Comparison of ENCODE assay signal across 23 cellular contexts in the genomic region with DNA sequence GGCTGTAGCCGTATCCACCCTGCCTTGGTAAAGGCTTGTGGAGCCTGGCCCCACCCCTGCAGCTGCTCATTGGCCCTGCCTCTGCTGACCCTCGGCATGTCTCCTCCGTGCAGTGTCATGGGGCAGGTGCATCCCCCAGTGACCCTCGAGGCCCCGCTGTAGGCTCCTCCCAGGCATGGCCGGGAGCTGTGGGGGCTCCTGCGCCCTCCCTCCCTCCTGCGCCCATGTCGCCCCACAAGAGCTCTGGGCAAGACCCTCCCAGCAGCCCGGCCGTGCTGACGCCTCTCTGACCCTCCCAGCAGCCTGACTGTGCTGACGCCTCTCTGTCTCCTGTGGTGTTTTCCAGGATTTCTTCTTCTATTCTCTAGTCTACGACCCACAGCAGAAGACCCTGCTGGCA. TPM values are rescaled to one million over a fixed set of nuclear protein-coding genes. Genes with fewer than 3 reads are reported as not detected.
"Had no signal": no experiment of that assay in that cellular context is flagged by ENCODE, and none has a peak within 500 bp of the region (broad histone marks: within the 10 kb centered on the region; RNA-seq: fewer than 3 reads in every experiment).

No MANE protein-coding gene starts in this region.

- H3K4me1 Mint-ChIP-seq: endodermal cell, immature natural killer cell had no signal

- H3K27ac Mint-ChIP-seq: endodermal cell; immature natural killer cell; natural killer cell treated with Interleukin-12 subunit alpha and Interleukin-12 subunit beta and Interleukin-15 and Interleukin-18, amount 100 ng/mL, for 72 hours; progenitor cell of endocrine pancreas; stimulated activated memory B cell treated with anti-CD40 and anti-IgM and Interleukin-4, amounts not matched to agents 10 μg/mL and 1 μg/mL and 100 μg/mL, for 72 hours had no signal

- DNase-seq: effector CD4-positive, alpha-beta T cell; endodermal cell; erythroblast; foreskin keratinocyte; immature natural killer cell; left colon; mammary epithelial cell; occipital lobe; spleen; stimulated activated CD4-positive, alpha-beta T cell treated with anti-CD3 and anti-CD28 coated beads, Interleukin-15, amount 100 ng/mL, for 24 hours; stimulated activated CD4-positive, alpha-beta T cell treated with anti-CD3 and anti-CD28 coated beads, Interleukin-1b, Interleukin-23, amount 100 ng/mL, for 48 hours; stimulated activated CD4-positive, alpha-beta T cell treated with anti-CD3 and anti-CD28 coated beads, Interleukin-4, amount 100 ng/mL, for 24 hours; stomach; substantia nigra; transverse colon had no signal

- H3K4me3 Mint-ChIP-seq: endodermal cell; immature natural killer cell; natural killer cell treated with Interleukin-12 subunit alpha and Interleukin-12 subunit beta and Interleukin-15 and Interleukin-18, amount 100 ng/mL, for 72 hours; stimulated activated memory B cell treated with anti-CD40 and anti-IgM and Interleukin-4, amounts not matched to agents 10 μg/mL and 1 μg/mL and 100 μg/mL, for 72 hours had no signal

- H3K27me3 Mint-ChIP-seq: natural killer cell treated with Interleukin-12 subunit alpha and Interleukin-12 subunit beta and Interleukin-15 and Interleukin-18, amount 100 ng/mL, for 72 hours; progenitor cell of endocrine pancreas; stimulated activated memory B cell treated with anti-CD40 and anti-IgM and Interleukin-4, amounts not matched to agents 10 μg/mL and 1 μg/mL and 100 μg/mL, for 72 hours had no signal

- H3K27me3 ChIP-seq: foreskin keratinocyte, pancreas, spleen, stomach, transverse colon had no signal

- H3K9me3 Mint-ChIP-seq: endodermal cell; immature natural killer cell; natural killer cell treated with Interleukin-12 subunit alpha and Interleukin-12 subunit beta and Interleukin-15 and Interleukin-18, amount 100 ng/mL, for 72 hours; stimulated activated memory B cell treated with anti-CD40 and anti-IgM and Interleukin-4, amounts not matched to agents 10 μg/mL and 1 μg/mL and 100 μg/mL, for 72 hours had no signal

- H3K27ac ChIP-seq: coronary artery, foreskin keratinocyte, pancreas, spleen, stomach, thoracic aorta, transverse colon had no signal

- H3K4me1 ChIP-seq: foreskin keratinocyte, pancreas had no signal

- H3K9me3 ChIP-seq: mucosa of descending colon, pancreas, spleen, stomach, thoracic aorta, transverse colon had no signal

- H3K4me3 ChIP-seq: coronary artery, mucosa of descending colon, pancreas, spleen, stomach, thoracic aorta, transverse colon had no signal

- ATAC-seq: foreskin keratinocyte; left colon; mucosa of descending colon; natural killer cell treated with Interleukin-12 subunit alpha and Interleukin-12 subunit beta and Interleukin-15 and Interleukin-18, amount 100 ng/mL, for 72 hours; pancreas; sciatic nerve had no signal

RNA-seq across cellular contexts. Expression of a gene that starts 55.5 kb away (rescaled TPM):
- total RNA-seq: thoracic aorta had no signal
